ENCODE assay signal across 8 cellular contexts in genomic region chr11:8017894-8018741, GRCh38. TPM values are rescaled to one million over a fixed set of nuclear protein-coding genes. Genes with fewer than 3 reads are reported as not detected.
DNase-seq lines count a peak whose midpoint lies in the region; ATAC-seq and TF ChIP-seq lines count a peak whose summit lies in the region.

No MANE protein-coding gene starts in this region.

- no peak overlapping the region for H3K27ac Mint-ChIP-seq in glutamatergic neuron (ENCODE audit: unreplicated experiment)

- ATAC-seq in GM18517 (IDR thresholded peaks at IDR 0.05; ENCODE audit: unreplicated experiment) = no peak

- peaks cover 16% of the 10 kb centered on the region for H3K27me3 Mint-ChIP-seq in glutamatergic neuron (ENCODE audit: unreplicated experiment)

- peaks cover 31% of the 10 kb centered on the region for H3K27me3 ChIP-seq in trophoblast cell (ENCODE audit: insufficient read depth, low read length)

- no peak overlapping the region for H4K8ac ChIP-seq in trophoblast cell (ENCODE audit: low read depth, low read length)

- H3K79me1 ChIP-seq in trophoblast cell (ENCODE audit: low read length) = no peaks in the 10 kb centered on the region

- H3K9ac ChIP-seq in ES-I3 (ENCODE audit: low read depth, low read length) = peak overlapping the region; percentile 61; the same call in 1 of the 2 replicates
- no peak overlapping the region for H3K9ac ChIP-seq in trophoblast cell (ENCODE audit: low read length)

- no peak overlapping the region for H3K4me3 ChIP-seq in trophoblast cell (ENCODE audit: low read depth, low read length)

- H3K4me2 ChIP-seq in trophoblast cell (ENCODE audit: low read length) = peak overlapping the region; percentile 95

- H3K14ac ChIP-seq in trophoblast cell (ENCODE audit: low read length) = no peak overlapping the region

- H4K12ac ChIP-seq in trophoblast cell (ENCODE audit: low read depth, low read length) = no peak overlapping the region

- no peak overlapping the region for H3K4ac ChIP-seq in trophoblast cell (ENCODE audit: low read depth, low read length)

- TF ChIP-seq POLR2A in erythroblast (IDR thresholded peaks at IDR 0.05; ENCODE audit: low read length) = no peak

- no peak overlapping the region for H4K91ac ChIP-seq in trophoblast cell (ENCODE audit: low read depth, low read length)

- WGBS in trophoblast cell (ENCODE audit: extremely low coverage, insufficient coverage, insufficient read length) = no CpG with 5 or more reads among the region's 18 CpGs

- peaks cover 9% of the 10 kb centered on the region for H3K4me1 Mint-ChIP-seq in glutamatergic neuron (ENCODE audit: low read depth, unreplicated experiment)

- no peak overlapping the region for H2BK120ac ChIP-seq in trophoblast cell (ENCODE audit: insufficient read depth, low read length, poor library complexity)

- H2BK12ac ChIP-seq in trophoblast cell (ENCODE audit: low read length) = no peak overlapping the region

- H2AK5ac ChIP-seq in trophoblast cell (ENCODE audit: low read length) = no peak overlapping the region

- TF ChIP-seq CTCF in VCaP (conservative IDR thresholded peaks at IDR 0.05) = no peak
- no peak for TF ChIP-seq CTCF in glutamatergic neuron (IDR thresholded peaks at IDR 0.05; ENCODE audit: partially characterized antibody, unreplicated experiment)

- peak overlapping the region; percentile 92 for H3K4me3 Mint-ChIP-seq in glutamatergic neuron (ENCODE audit: unreplicated experiment)

- H3K9me3 Mint-ChIP-seq in glutamatergic neuron (ENCODE audit: unreplicated experiment) = no peaks in the 10 kb centered on the region

- H3K23ac ChIP-seq in trophoblast cell (ENCODE audit: low read length) = no peak overlapping the region

- no peak for DNase-seq in glutamatergic neuron
- DNase-seq in trophoblast cell = no peak
- no peak for DNase-seq in RKO (ENCODE audit: low spot score)
- DNase-seq in erythroblast (lab: John Stamatoyannopoulos, UW) = no peak
- no peak for DNase-seq in NOMO-1 treated with dmso at 0.1 percent for 144 hours (lab: John Stamatoyannopoulos, UW; ENCODE audit: unreplicated experiment)

- H2AFZ ChIP-seq in trophoblast cell (ENCODE audit: insufficient read depth, low read length, poor library complexity) = no peak overlapping the region

- H3K4me1 ChIP-seq in ES-I3 (ENCODE audit: insufficient read depth, low read length) (peaks cover 11% of the 10 kb centered on the region; the same call in 1 of the 2 replicates), trophoblast cell (ENCODE audit: control insufficient read depth in 1 of 2, insufficient read depth in 2 of 2, low read length in 2 of 2) (peaks cover 5 to 11% of the 10 kb centered on the region in 2 experiments)

- H3K18ac ChIP-seq in trophoblast cell (ENCODE audit: low read length) = no peak overlapping the region

- no peak overlapping the region for H2BK5ac ChIP-seq in trophoblast cell (ENCODE audit: low read depth, low read length, poor library complexity)

- no peaks in the 10 kb centered on the region for H3K36me3 Mint-ChIP-seq in glutamatergic neuron (ENCODE audit: unreplicated experiment)

- H3K9me3 ChIP-seq in ES-I3 (ENCODE audit: control insufficient read depth, insufficient read depth, low read length) = no peaks in the 10 kb centered on the region
- H3K9me3 ChIP-seq in trophoblast cell (ENCODE audit: insufficient read depth, low read depth, low read length) = no peaks in the 10 kb centered on the region

- H3K27ac ChIP-seq in VCaP (peak overlapping the region; percentile 45), trophoblast cell (ENCODE audit: low read depth, low read length) (no peak overlapping the region)

- H3K79me2 ChIP-seq in trophoblast cell (ENCODE audit: control insufficient read depth, insufficient read depth, low read length, poor library complexity) = no peaks in the 10 kb centered on the region

- H3K36me3 ChIP-seq in ES-I3 (ENCODE audit: insufficient read depth, low read length) (no peaks in the 10 kb centered on the region), trophoblast cell (ENCODE audit: control insufficient read depth in 1 of 2, insufficient read depth in 2 of 2, low read length in 2 of 2) (no peaks in the 10 kb centered on the region)

RNA-seq across cellular contexts. Expression of gene EIF3F, which starts 31.0 kb away (rescaled TPM):
- 217 TPM for total RNA-seq in glutamatergic neuron (ENCODE audit: unreplicated experiment)
- polyA plus RNA-seq in trophoblast cell (2013) = 560 and 594 TPM in 2 replicates

RNA-seq across cellular contexts. Expression of gene NLRP10, which starts 52.9 kb away (rescaled TPM):
- not detected for total RNA-seq in glutamatergic neuron (ENCODE audit: unreplicated experiment)
- polyA plus RNA-seq in trophoblast cell (2013) = 0.04 and 0.15 TPM in 2 replicates
